ENCODE assay signal across 8 cellular contexts in genomic region chr5:151098185-151098813, GRCh38. TPM values are rescaled to one million over a fixed set of nuclear protein-coding genes. Genes with fewer than 3 reads are reported as not detected.
DNase-seq lines count a peak whose midpoint lies in the region; ATAC-seq lines count a peak whose summit lies in the region.

No MANE protein-coding gene starts in this region.

- peaks cover 68% of the 10 kb centered on the region for H3K4me1 Mint-ChIP-seq in activated CD4-positive, alpha-beta T cell treated with anti-CD3 and anti-CD28 coated beads, Interleukin-2, amount 10 ng/mL, durations not matched to agents 7 days and 5 days
- peaks cover 68% of the 10 kb centered on the region for H3K4me1 Mint-ChIP-seq in T-helper 2 cell treated with Interferon-gamma antibody and Interleukin-4, amounts not matched to agents 5 μg/mL and 100 μg/mL, for 36 hours (ENCODE audit: low read depth)
- H3K4me1 Mint-ChIP-seq in stimulated activated memory B cell treated with anti-CD40 and anti-IgM and Interleukin-4, amounts not matched to agents 10 μg/mL and 1 μg/mL and 100 μg/mL, for 72 hours = peaks cover 83% of the 10 kb centered on the region

- ATAC-seq in HG02840 (IDR thresholded peaks at IDR 0.05; ENCODE audit: low FRiP score, unreplicated experiment) = peak; percentile 41
- ATAC-seq in stimulated activated memory B cell treated with anti-CD40 and anti-IgM and Interleukin-4, amounts not matched to agents 10 μg/mL and 1 μg/mL and 100 μg/mL, for 72 hours = peak; percentile 70

- H3K27me3 Mint-ChIP-seq in activated CD4-positive, alpha-beta T cell treated with anti-CD3 and anti-CD28 coated beads, Interleukin-2, amount 10 ng/mL, durations not matched to agents 7 days and 5 days = no peaks in the 10 kb centered on the region
- H3K27me3 Mint-ChIP-seq in T-helper 2 cell treated with Interferon-gamma antibody and Interleukin-4, amounts not matched to agents 5 μg/mL and 100 μg/mL, for 36 hours (ENCODE audit: low read depth) = no peaks in the 10 kb centered on the region
- H3K27me3 Mint-ChIP-seq in stimulated activated memory B cell treated with anti-CD40 and anti-IgM and Interleukin-4, amounts not matched to agents 10 μg/mL and 1 μg/mL and 100 μg/mL, for 72 hours = no peaks in the 10 kb centered on the region

- H3K27ac Mint-ChIP-seq in activated CD4-positive, alpha-beta T cell treated with anti-CD3 and anti-CD28 coated beads, Interleukin-2, amount 10 ng/mL, durations not matched to agents 7 days and 5 days = peak overlapping the region; percentile 82
- H3K27ac Mint-ChIP-seq in T-helper 2 cell treated with Interferon-gamma antibody and Interleukin-4, amounts not matched to agents 5 μg/mL and 100 μg/mL, for 36 hours = peak overlapping the region; percentile 84
- peak overlapping the region; percentile 77 for H3K27ac Mint-ChIP-seq in stimulated activated memory B cell treated with anti-CD40 and anti-IgM and Interleukin-4, amounts not matched to agents 10 μg/mL and 1 μg/mL and 100 μg/mL, for 72 hours

- peaks cover 60% of the 10 kb centered on the region for H3K36me3 Mint-ChIP-seq in activated CD4-positive, alpha-beta T cell treated with anti-CD3 and anti-CD28 coated beads, Interleukin-2, amount 10 ng/mL, durations not matched to agents 7 days and 5 days (ENCODE audit: low read depth)
- peaks cover 50% of the 10 kb centered on the region for H3K36me3 Mint-ChIP-seq in T-helper 2 cell treated with Interferon-gamma antibody and Interleukin-4, amounts not matched to agents 5 μg/mL and 100 μg/mL, for 36 hours (ENCODE audit: low read depth)
- H3K36me3 Mint-ChIP-seq in stimulated activated memory B cell treated with anti-CD40 and anti-IgM and Interleukin-4, amounts not matched to agents 10 μg/mL and 1 μg/mL and 100 μg/mL, for 72 hours = peaks cover 39% of the 10 kb centered on the region

- POLR2A ChIA-PET in activated CD4-positive, alpha-beta T cell treated with anti-CD3 and anti-CD28 coated beads, Interleukin-2, amount 10 ng/mL, durations not matched to agents 7 days and 5 days (lab: Charles Lee) = interaction anchor here (1.4 kb wide), 1 partner anchor 15 kb away, joined by 4 read pairs; no protein-coding TSS in a partner anchor

- H3K4me3 Mint-ChIP-seq in activated CD4-positive, alpha-beta T cell treated with anti-CD3 and anti-CD28 coated beads, Interleukin-2, amount 10 ng/mL, durations not matched to agents 7 days and 5 days = peak overlapping the region; percentile 14
- H3K4me3 Mint-ChIP-seq in T-helper 2 cell treated with Interferon-gamma antibody and Interleukin-4, amounts not matched to agents 5 μg/mL and 100 μg/mL, for 36 hours = peak overlapping the region; percentile 53
- H3K4me3 Mint-ChIP-seq in stimulated activated memory B cell treated with anti-CD40 and anti-IgM and Interleukin-4, amounts not matched to agents 10 μg/mL and 1 μg/mL and 100 μg/mL, for 72 hours = peak overlapping the region; percentile 32

- peak; percentile 37 for DNase-seq in activated CD4-positive, alpha-beta T cell treated with anti-CD3 and anti-CD28 coated beads, Interleukin-2, amount 10 ng/mL, durations not matched to agents 7 days and 5 days
- DNase-seq in activated CD4-positive, alpha-beta T cell treated with anti-CD3 and anti-CD28 coated beads, Interleukin-2, amount 50 U/mL, for 4 hours = no peak
- DNase-seq in T-helper 2 cell treated with Interferon-gamma antibody and Interleukin-4, amounts not matched to agents 5 μg/mL and 100 μg/mL, for 36 hours (ENCODE audit: low spot score) = peak; percentile 40
- DNase-seq in NCI-H146 treated with DMSO at 0.1 percent for 48 hours (lab: John Stamatoyannopoulos, UW; ENCODE audit: unreplicated experiment) (no peak), ecto neural progenitor cell (ENCODE audit: low spot score) (no peak), nucleus accumbens (lab: John Stamatoyannopoulos, UW) (no peak)

- CTCF ChIA-PET in activated CD4-positive, alpha-beta T cell treated with anti-CD3 and anti-CD28 coated beads, Interleukin-2, amount 10 ng/mL, durations not matched to agents 7 days and 5 days (lab: Charles Lee) = interaction anchor here (0.9 to 5.5 kb wide), 10 partner anchors 9 to 67 kb away, joined by 3 to 27 read pairs (median 5); no protein-coding TSS in a partner anchor

- no peaks in the 10 kb centered on the region for H3K9me3 Mint-ChIP-seq in activated CD4-positive, alpha-beta T cell treated with anti-CD3 and anti-CD28 coated beads, Interleukin-2, amount 10 ng/mL, durations not matched to agents 7 days and 5 days
- no peaks in the 10 kb centered on the region for H3K9me3 Mint-ChIP-seq in T-helper 2 cell treated with Interferon-gamma antibody and Interleukin-4, amounts not matched to agents 5 μg/mL and 100 μg/mL, for 36 hours
- H3K9me3 Mint-ChIP-seq in stimulated activated memory B cell treated with anti-CD40 and anti-IgM and Interleukin-4, amounts not matched to agents 10 μg/mL and 1 μg/mL and 100 μg/mL, for 72 hours = no peaks in the 10 kb centered on the region

RNA-seq across cellular contexts. Expression of gene TNIP1, which starts 17.5 kb away (rescaled TPM):
- 100 to 1,000 TPM; 127 TPM for total RNA-seq in activated CD4-positive, alpha-beta T cell treated with anti-CD3 and anti-CD28 coated beads, Interleukin-2, amount 10 ng/mL, durations not matched to agents 7 days and 5 days

RNA-seq across cellular contexts. Expression of gene ANXA6, which starts 59.3 kb away (rescaled TPM):
- total RNA-seq in activated CD4-positive, alpha-beta T cell treated with anti-CD3 and anti-CD28 coated beads, Interleukin-2, amount 10 ng/mL, durations not matched to agents 7 days and 5 days = 100 to 1,000 TPM; 494 to 508 TPM

Comparison
In these comparisons a context has a peak if more than half of its experiments do, and no peak if none do; other contexts are left out.
1. DNase-seq: peak in activated CD4-positive, alpha-beta T cell treated with anti-CD3 and anti-CD28 coated beads, Interleukin-2, amount 10 ng/mL, durations not matched to agents 7 days and 5 days (single experiment) and T-helper 2 cell treated with Interferon-gamma antibody and Interleukin-4, amounts not matched to agents 5 μg/mL and 100 μg/mL, for 36 hours (single experiment); none in activated CD4-positive, alpha-beta T cell treated with anti-CD3 and anti-CD28 coated beads, Interleukin-2, amount 50 U/mL, for 4 hours (0 of 2), NCI-H146 treated with DMSO at 0.1 percent for 48 hours (single experiment), ecto neural progenitor cell (single experiment) and nucleus accumbens (0 of 56).
2. Peak in every context shown above with its lines, with median percentiles within 50 percentile points of each other: H3K27ac Mint-ChIP-seq and H3K4me3 Mint-ChIP-seq.